20 cellular contexts compared by ENCODE assay signal in genomic region chr20:49642808-49643207, GRCh38.
DNase-seq lines count a peak whose midpoint lies in the region; ATAC-seq and TF ChIP-seq lines count a peak whose summit lies in the region.
"Had no signal": no experiment of that assay in that cellular context is flagged by ENCODE, and none has a peak within 500 bp of the region (broad histone marks: within the 10 kb centered on the region; RNA-seq: fewer than 3 reads in every experiment).

No MANE protein-coding gene starts in this region.

- WGBS in transverse colon (ENCODE audit: low coverage in 1 of 2), 2 donors, result 49 to 65% methylated on average over 3 to 4 of the region's 4 CpGs

- no peaks in the 10 kb centered on the region for H3K9me3 ChIP-seq in transverse colon
- no peaks in the 10 kb centered on the region for H3K9me3 ChIP-seq in HAP-1
- H3K9me3 ChIP-seq: suprapubic skin had no signal

- H3K4me3 ChIP-seq in transverse colon (no peak overlapping the region), HAP-1 (no peak overlapping the region)
- H3K4me3 ChIP-seq: GM12878, suprapubic skin had no signal

- intact Hi-C loops in transverse colon (cut with DNase I; ENCODE audit: low total_unique reads), result no loop called here

- peaks cover 0 to 30% (median 21%) of the 10 kb centered on the region in 4 donors for H3K4me1 ChIP-seq in transverse colon
- H3K4me1 ChIP-seq in HAP-1, result no peaks in the 10 kb centered on the region
- H3K4me1 ChIP-seq: suprapubic skin had no signal

- TF ChIP-seq CTCF in brain (conservative IDR thresholded peaks at IDR 0.05) (no peak), transverse colon (IDR thresholded peaks at IDR 0.05) (no peak)

- no peak for TF ChIP-seq EP300 in transverse colon (IDR thresholded peaks at IDR 0.05; ENCODE audit: low read depth)

- no peaks in the 10 kb centered on the region for H3K9me3 Mint-ChIP-seq in activated CD8-positive, alpha-beta memory T cell treated with anti-CD3 and anti-CD28 coated beads, Interleukin-2, amount 10 ng/mL, durations not matched to agents 7 days and 5 days (ENCODE audit: low read depth)
- no peaks in the 10 kb centered on the region for H3K9me3 Mint-ChIP-seq in brain
- H3K9me3 Mint-ChIP-seq in natural killer cell treated with Interleukin-12 subunit alpha and Interleukin-12 subunit beta and Interleukin-15 and Interleukin-18, amount 100 ng/mL, for 72 hours, result no peaks in the 10 kb centered on the region
- H3K9me3 Mint-ChIP-seq: CD4-positive, alpha-beta T cell; naive thymus-derived CD4-positive, alpha-beta T cell had no signal

- H3K27me3 ChIP-seq in transverse colon (no peaks in the 10 kb centered on the region), HAP-1 (ENCODE audit: low read depth) (no peaks in the 10 kb centered on the region)
- H3K27me3 ChIP-seq: suprapubic skin had no signal

- peak overlapping the region; percentile 64 to 67 (median 67) for H3K27ac ChIP-seq in transverse colon
- H3K27ac ChIP-seq: suprapubic skin had no signal

- ATAC-seq in activated CD8-positive, alpha-beta memory T cell treated with anti-CD3 and anti-CD28 coated beads, Interleukin-2, amount 10 ng/mL, durations not matched to agents 7 days and 5 days, result no peak
- no peak for ATAC-seq in natural killer cell treated with Interleukin-12 subunit alpha and Interleukin-12 subunit beta and Interleukin-15 and Interleukin-18, amount 100 ng/mL, for 72 hours
- ATAC-seq: GM12878; HCT116; naive thymus-derived CD4-positive, alpha-beta T cell had no signal

- H3K4me3 Mint-ChIP-seq in activated CD8-positive, alpha-beta memory T cell treated with anti-CD3 and anti-CD28 coated beads, Interleukin-2, amount 10 ng/mL, durations not matched to agents 7 days and 5 days, result no peak overlapping the region
- peak overlapping the region in 1 of 5 experiments; percentile 22 for H3K4me3 Mint-ChIP-seq in brain
- no peak overlapping the region for H3K4me3 Mint-ChIP-seq in natural killer cell treated with Interleukin-12 subunit alpha and Interleukin-12 subunit beta and Interleukin-15 and Interleukin-18, amount 100 ng/mL, for 72 hours
- H3K4me3 Mint-ChIP-seq: CD4-positive, alpha-beta T cell had no signal

- peak overlapping the region; percentile 84 for H3K27ac Mint-ChIP-seq in activated CD8-positive, alpha-beta memory T cell treated with anti-CD3 and anti-CD28 coated beads, Interleukin-2, amount 10 ng/mL, durations not matched to agents 7 days and 5 days
- H3K27ac Mint-ChIP-seq in brain, result peak overlapping the region in 4 of 5 experiments; percentile 43 to 86 (median 79)
- H3K27ac Mint-ChIP-seq in natural killer cell treated with Interleukin-12 subunit alpha and Interleukin-12 subunit beta and Interleukin-15 and Interleukin-18, amount 100 ng/mL, for 72 hours, result peak overlapping the region; percentile 52 to 54
- H3K27ac Mint-ChIP-seq: CD4-positive, alpha-beta T cell had no signal

- peaks cover 25% of the 10 kb centered on the region for H3K4me1 Mint-ChIP-seq in activated CD8-positive, alpha-beta memory T cell treated with anti-CD3 and anti-CD28 coated beads, Interleukin-2, amount 10 ng/mL, durations not matched to agents 7 days and 5 days
- peaks cover 14% of the 10 kb centered on the region for H3K4me1 Mint-ChIP-seq in brain
- peaks cover 32% of the 10 kb centered on the region in 2 donors for H3K4me1 Mint-ChIP-seq in natural killer cell treated with Interleukin-12 subunit alpha and Interleukin-12 subunit beta and Interleukin-15 and Interleukin-18, amount 100 ng/mL, for 72 hours (ENCODE audit: low read depth in 2 of 2)

- peaks cover 0 to 47% (median 9%) of the 10 kb centered on the region in 4 donors for H3K36me3 ChIP-seq in transverse colon
- peaks cover 87% of the 10 kb centered on the region for H3K36me3 ChIP-seq in HAP-1 (replicated peaks)

- in situ Hi-C loops in transverse colon (cut with MboI; ENCODE audit: low pct_ligation_motif_present in 1 of 4, low pct_unique_long_range_greater_than_20kb in 1 of 4, low sequenced_read_pairs in 3 of 4) (no loop called here), HAP-1 (cut with MboI; ENCODE audit: low sequenced_read_pairs) (no loop called here)

- no peak for TF ChIP-seq POLR2A in transverse colon (IDR thresholded peaks at IDR 0.05)

- H3K36me3 Mint-ChIP-seq in activated CD8-positive, alpha-beta memory T cell treated with anti-CD3 and anti-CD28 coated beads, Interleukin-2, amount 10 ng/mL, durations not matched to agents 7 days and 5 days, result peaks cover 51% of the 10 kb centered on the region
- H3K36me3 Mint-ChIP-seq in brain, result peaks cover 80% of the 10 kb centered on the region
- H3K36me3 Mint-ChIP-seq in natural killer cell treated with Interleukin-12 subunit alpha and Interleukin-12 subunit beta and Interleukin-15 and Interleukin-18, amount 100 ng/mL, for 72 hours, result peaks cover 33% of the 10 kb centered on the region

- no peaks in the 10 kb centered on the region for H3K27me3 Mint-ChIP-seq in activated CD8-positive, alpha-beta memory T cell treated with anti-CD3 and anti-CD28 coated beads, Interleukin-2, amount 10 ng/mL, durations not matched to agents 7 days and 5 days
- H3K27me3 Mint-ChIP-seq in brain, result no peaks in the 10 kb centered on the region
- no peaks in the 10 kb centered on the region for H3K27me3 Mint-ChIP-seq in natural killer cell treated with Interleukin-12 subunit alpha and Interleukin-12 subunit beta and Interleukin-15 and Interleukin-18, amount 100 ng/mL, for 72 hours
- H3K27me3 Mint-ChIP-seq: CD4-positive, alpha-beta T cell; naive thymus-derived CD4-positive, alpha-beta T cell had no signal

- no peak for DNase-seq in activated CD8-positive, alpha-beta memory T cell treated with anti-CD3 and anti-CD28 coated beads, Interleukin-2, amount 10 ng/mL, durations not matched to agents 7 days and 5 days
- no peak for DNase-seq in activated CD8-positive, alpha-beta memory T cell treated with anti-CD3 and anti-CD28 coated beads, Interleukin-2, amount 50 U/mL, for 4 hours
- DNase-seq in natural killer cell treated with Interleukin-12 subunit alpha and Interleukin-12 subunit beta and Interleukin-15 and Interleukin-18, amount 100 ng/mL, for 72 hours (ENCODE audit: low spot score), result no peak
- no peak for DNase-seq in transverse colon
- DNase-seq in stimulated activated CD4-positive, alpha-beta T cell treated with anti-CD3 and anti-CD28 coated beads, Interleukin-2, amount 100 ng/mL, for 48 hours, result no peak
- DNase-seq in HAP-1 (ENCODE audit: low spot score in 2 of 2), result no peak
- no peak for DNase-seq in HT-29 (ENCODE audit: low spot score)
- DNase-seq: activated CD4-positive, alpha-beta T cell treated with anti-CD3 and anti-CD28 coated beads, Interleukin-2, amount 50 U/mL, for 1 hour; activated T-cell treated with anti-CD3 and anti-CD28 coated beads for 4 hours; aorta; CD4-positive, alpha-beta T cell; DMS153; hippocampal formation; MM.1S; naive thymus-derived CD4-positive, alpha-beta T cell; retina had no signal

- CTCF ChIA-PET in activated CD8-positive, alpha-beta memory T cell treated with anti-CD3 and anti-CD28 coated beads, Interleukin-2, amount 10 ng/mL, durations not matched to agents 7 days and 5 days (lab: Charles Lee), result interaction anchor here (0.8 to 1.9 kb wide), 6 partner anchors 13 to 203 kb away, joined by 3 to 6 read pairs (median 4); no protein-coding TSS in a partner anchor
